Comparison of ENCODE assay signal across 16 cellular contexts in the genomic region with DNA sequence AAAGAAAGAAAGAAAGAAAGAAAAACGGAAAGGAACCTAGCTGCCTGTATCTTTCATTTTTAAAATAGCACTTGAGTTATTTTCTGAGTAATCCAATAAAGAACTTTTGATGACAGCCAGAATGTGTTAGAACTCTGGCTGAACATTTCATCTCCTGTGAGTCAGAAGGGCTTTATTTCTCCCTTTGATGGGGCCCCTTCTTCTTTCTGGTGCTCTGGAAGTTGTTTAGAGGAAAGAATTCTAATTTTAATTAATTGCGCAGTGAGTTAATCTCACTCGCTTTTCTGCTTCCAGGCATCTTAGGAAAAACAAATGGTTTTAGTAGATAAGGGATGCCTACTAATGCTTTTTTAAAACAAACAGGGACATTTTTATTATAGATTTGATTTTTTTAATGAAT. TPM values are rescaled to one million over a fixed set of nuclear protein-coding genes. Genes with fewer than 3 reads are reported as not detected.
DNase-seq lines count a peak whose midpoint lies in the region; ATAC-seq and TF ChIP-seq lines count a peak whose summit lies in the region.
"Had no signal": no experiment of that assay in that cellular context is flagged by ENCODE, and none has a peak within 500 bp of the region (broad histone marks: within the 10 kb centered on the region; RNA-seq: fewer than 3 reads in every experiment).

No MANE protein-coding gene starts in this region.

- WGBS in mesenchymal stem cell, result 0% methylated on average over 1 of the region's 3 CpGs

- H3K27ac ChIP-seq in HEK293 (ENCODE audit: extremely low read depth, low read depth, low read length) (no peak overlapping the region), mesenchymal stem cell (ENCODE audit: low read length, poor library complexity, severe bottlenecking) (no peak overlapping the region), coronary artery (no peak overlapping the region)

- H3K79me1 ChIP-seq in mesenchymal stem cell (replicated peaks; ENCODE audit: low read length, poor library complexity, severe bottlenecking), result no peaks in the 10 kb centered on the region

- H3K4ac ChIP-seq in mesenchymal stem cell (ENCODE audit: low read depth in 1 of 2, low read length in 2 of 2), result no peak overlapping the region

- H2AK5ac ChIP-seq in mesenchymal stem cell (ENCODE audit: low read length, severe bottlenecking), result no peak overlapping the region

- POLR2A ChIA-PET in HEK293 (lab: Yijun Ruan, JAX), result no interaction called here

- H3K27me3 ChIP-seq in mesenchymal stem cell (ENCODE audit: control insufficient read depth in 1 of 2, insufficient read depth in 1 of 2, low read length in 2 of 2), result no peaks in the 10 kb centered on the region

- H3K18ac ChIP-seq in mesenchymal stem cell (ENCODE audit: low read depth in 1 of 2, low read length in 2 of 2), result no peak overlapping the region

- H3K4me2 ChIP-seq in mesenchymal stem cell (ENCODE audit: low read length, poor library complexity, severe bottlenecking), result no peak overlapping the region

- H3K9me3 ChIP-seq in HEK293 (ENCODE audit: control insufficient read depth, insufficient read depth, low read depth, low read length) (no peaks in the 10 kb centered on the region), mesenchymal stem cell (ENCODE audit: control insufficient read depth, low read length) (no peaks in the 10 kb centered on the region)

- CTCF ChIA-PET in HEK293 (lab: Yijun Ruan, JAX), result interaction anchor here (0.7 kb wide), 1 partner anchor 27 kb away, joined by 3 read pairs; no protein-coding TSS in a partner anchor

- no peak overlapping the region for H3K4me3 ChIP-seq in HEK293 (ENCODE audit: low read depth, low read length)
- H3K4me3 ChIP-seq in mesenchymal stem cell (ENCODE audit: insufficient read depth in 1 of 2, low read depth in 1 of 2, low read length in 2 of 2), result no peak overlapping the region
- no peak overlapping the region for H3K4me3 ChIP-seq in coronary artery

- H2AFZ ChIP-seq in mesenchymal stem cell (ENCODE audit: low read depth, low read length), result no peak overlapping the region

- no peak overlapping the region for H4K91ac ChIP-seq in mesenchymal stem cell (ENCODE audit: low read length)

- H3K36me3 ChIP-seq in HEK293 (ENCODE audit: control insufficient read depth in 2 of 2, insufficient read depth in 1 of 2, low read length in 2 of 2) (no peaks in the 10 kb centered on the region), mesenchymal stem cell (ENCODE audit: control insufficient read depth in 1 of 2, insufficient read depth in 2 of 2, low read depth in 1 of 2, low read length in 2 of 2) (peaks cover 5 to 12% of the 10 kb centered on the region in 2 experiments)

- H2BK12ac ChIP-seq in mesenchymal stem cell (ENCODE audit: low read length in 2 of 2), result no peak overlapping the region

- ATAC-seq in HG02870 (IDR thresholded peaks at IDR 0.05; ENCODE audit: unreplicated experiment), result no peak
- ATAC-seq: left lobe of liver had no signal

- H2BK5ac ChIP-seq in mesenchymal stem cell (ENCODE audit: low read depth, low read length, poor library complexity, severe bottlenecking), result no peak overlapping the region

- H3K14ac ChIP-seq in mesenchymal stem cell (ENCODE audit: low read length in 2 of 2), result no peak overlapping the region

- H4K8ac ChIP-seq in mesenchymal stem cell (ENCODE audit: low read length), result no peak overlapping the region

- peak overlapping the region; percentile 21 for H3K9ac ChIP-seq in mesenchymal stem cell (ENCODE audit: low read length)

- H3K4me1 ChIP-seq in HEK293 (ENCODE audit: control insufficient read depth, insufficient read depth, low read length) (peaks cover 2% of the 10 kb centered on the region; the same call in 1 of the 2 replicates), mesenchymal stem cell (ENCODE audit: control insufficient read depth, insufficient read depth, low read depth, low read length) (peaks cover 6% of the 10 kb centered on the region)

- H2BK120ac ChIP-seq in mesenchymal stem cell (ENCODE audit: low read depth, low read length), result no peak overlapping the region

- TF ChIP-seq CTCF in HEK293 (tag by site-specific recombination; IDR thresholded peaks at IDR 0.05), result no peak
- TF ChIP-seq CTCF in GM20000 (IDR thresholded peaks at IDR 0.05; ENCODE audit: extremely low read depth, missing control alignments), result no peak
- TF ChIP-seq CTCF in coronary artery (IDR thresholded peaks at IDR 0.05), result no peak

- peak; percentile 83 for DNase-seq in A172 (ENCODE audit: low spot score)
- DNase-seq in dedifferentiated amniotic fluid mesenchymal stem cell (ENCODE audit: extremely low spot score), result peak; percentile 47
- DNase-seq in mesenchymal stem cell, result peak; percentile 83
- no peak for DNase-seq in GM20000 (ENCODE audit: low spot score)
- no peak for DNase-seq in D341Med (ENCODE audit: low spot score)
- no peak for DNase-seq in coronary artery (ENCODE audit: low spot score)
- DNase-seq: activated naive CD4-positive, alpha-beta T cell treated with anti-CD3 and anti-CD28 coated beads, Interleukin-2, amount 50 U/mL, for 16 hours; dermis blood vessel endothelial cell; head of caudate nucleus; NCI-H1048; NCI-H510A; occipital lobe; T-helper 9 cell had no signal

- H3K23ac ChIP-seq in mesenchymal stem cell (ENCODE audit: low read length in 2 of 2), result no peak overlapping the region

- no peak overlapping the region for H2BK15ac ChIP-seq in mesenchymal stem cell (ENCODE audit: low read depth, poor library complexity, severe bottlenecking)

TF ChIP-seq in HEK293, 187 proteins besides CTCF, POLR2A, EP300 and RAD21:
- no peak for TF ChIP-seq ZNF404 (tag by site-specific recombination; IDR thresholded peaks at IDR 0.05)
- TF ChIP-seq, protein P1, sequence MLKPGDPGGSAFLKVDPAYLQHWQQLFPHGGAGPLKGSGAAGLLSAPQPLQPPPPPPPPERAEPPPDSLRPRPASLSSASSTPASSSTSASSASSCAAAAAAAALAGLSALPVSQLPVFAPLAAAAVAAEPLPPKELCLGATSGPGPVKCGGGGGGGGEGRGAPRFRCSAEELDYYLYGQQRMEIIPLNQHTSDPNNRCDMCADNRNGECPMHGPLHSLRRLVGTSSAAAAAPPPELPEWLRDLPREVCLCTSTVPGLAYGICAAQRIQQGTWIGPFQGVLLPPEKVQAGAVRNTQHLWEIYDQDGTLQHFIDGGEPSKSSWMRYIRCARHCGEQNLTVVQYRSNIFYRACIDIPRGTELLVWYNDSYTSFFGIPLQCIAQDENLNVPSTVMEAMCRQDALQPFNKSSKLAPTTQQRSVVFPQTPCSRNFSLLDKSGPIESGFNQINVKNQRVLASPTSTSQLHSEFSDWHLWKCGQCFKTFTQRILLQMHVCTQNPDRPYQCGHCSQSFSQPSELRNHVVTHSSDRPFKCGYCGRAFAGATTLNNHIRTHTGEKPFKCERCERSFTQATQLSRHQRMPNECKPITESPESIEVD (tag by site-specific recombination; IDR thresholded peaks at IDR 0.05), result peak; percentile 17; the same call in 1 of the 2 replicates

RNA-seq across cellular contexts. Expression of gene COMMD9, which starts 57.9 kb away (rescaled TPM):
- total RNA-seq in A172 (2014; rRNA removed; shearing (Covaris generic)), result 121 TPM in 2 replicates
- 63.0 TPM for polyA plus RNA-seq in mesenchymal stem cell (2013, experiment 1 of 2)
- 75.3 TPM for polyA plus RNA-seq in mesenchymal stem cell (2013, experiment 2 of 2)

Comparison
In these comparisons a context has a peak if more than half of its experiments do, and no peak if none do; other contexts are left out.
1. DNase-seq: peak in A172 (single experiment), dedifferentiated amniotic fluid mesenchymal stem cell (single experiment) and mesenchymal stem cell (single experiment); none in GM20000 (single experiment), D341Med (single experiment) and coronary artery (single experiment).